In the genomic region with DNA sequence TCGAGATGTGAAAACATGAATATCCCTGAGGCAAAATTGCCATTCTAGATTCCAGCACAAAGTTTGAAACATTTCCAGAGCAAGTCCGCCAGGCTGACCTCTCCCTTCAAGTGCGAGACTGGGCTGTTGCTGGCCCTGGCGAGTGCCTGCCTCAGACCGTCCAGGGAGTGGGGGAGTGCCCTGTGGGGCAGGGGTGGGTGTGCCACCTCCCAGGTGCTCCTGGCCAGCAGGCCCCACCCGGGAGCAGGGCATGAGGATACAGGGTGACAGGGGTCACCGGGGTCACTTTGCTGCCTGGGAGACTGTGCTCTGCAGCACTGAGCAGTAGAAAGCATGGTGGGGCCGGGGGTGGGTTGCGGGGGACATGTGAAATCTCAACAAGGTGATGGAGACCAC, we compare ENCODE assay signal across 22 cellular contexts.
A peak's percentile ranks its signal among the peaks of the same experiment; 100 is the strongest.
DNase-seq lines count a peak whose midpoint lies in the region; ATAC-seq, FAIRE-seq and TF ChIP-seq lines count a peak whose summit lies in the region.
"Had no signal": no experiment of that assay in that cellular context is flagged by ENCODE, and none has a peak within 500 bp of the region (broad histone marks: within the 10 kb centered on the region; RNA-seq: fewer than 3 reads in every experiment).

No MANE protein-coding gene starts in this region.

- ATAC-seq in right cardiac atrium (no peak), HepG2 (no peak), HG02973 (IDR thresholded peaks at IDR 0.05; ENCODE audit: unreplicated experiment) (no peak)
- ATAC-seq: activated CD8-positive, alpha-beta T cell treated with anti-CD3 and anti-CD28 coated beads, Interleukin-2, amount 10 ng/mL, durations not matched to agents 7 days and 5 days; activated naive CD8-positive, alpha-beta T cell treated with anti-CD3 and anti-CD28 coated beads, Interleukin-2, amount 50 U/mL, for 24 hours had no signal

- H4K20me1 ChIP-seq in HepG2 (ENCODE audit: insufficient read depth, low read length) (no peaks in the 10 kb centered on the region), smooth muscle cell (ENCODE audit: low read depth) (no peaks in the 10 kb centered on the region)

- no peak for DNase-seq in cardiac muscle cell (ENCODE audit: low read depth in 1 of 2, low spot score in 1 of 2)
- no peak for DNase-seq in right cardiac atrium
- no peak for DNase-seq in HepG2 (ENCODE audit: low spot score)
- no peak for DNase-seq in smooth muscle cell (lab: John Stamatoyannopoulos, UW; ENCODE audit: unreplicated experiment)
- no peak for DNase-seq in NCI-H524 treated with DMSO at 0.1 percent for 48 hours (lab: John Stamatoyannopoulos, UW)
- DNase-seq in GM03348 (ENCODE audit: low spot score): no peak
- DNase-seq in D721Med (ENCODE audit: insufficient read length, low spot score): no peak
- DNase-seq: activated CD8-positive, alpha-beta T cell treated with anti-CD3 and anti-CD28 coated beads, Interleukin-2, amount 10 ng/mL, durations not matched to agents 7 days and 5 days; activated effector memory CD4-positive, alpha-beta T cell treated with anti-CD3 and anti-CD28 coated beads, Interleukin-2, amount 50 U/mL, for 16 hours; activated naive CD8-positive, alpha-beta T cell treated with anti-CD3 and anti-CD28 coated beads, Interleukin-2, amount 50 U/mL, for 24 hours; activated T-cell treated with anti-CD3 and anti-CD28 coated beads for 4 hours; DMS79 treated with DMSO at 0.1 percent for 48 hours; effector CD8-positive, alpha-beta T cell; hypothalamus; NCI-H1436 treated with DMSO at 0.1 percent for 48 hours; NCI-H510A; NK-92 treated with Interleukin-12 subunit alpha and Interleukin-12 subunit beta, amount 100 ng/mL, for 24 hours; stimulated activated CD4-positive, alpha-beta T cell treated with anti-CD3 and anti-CD28 coated beads, Interleukin-1b, Interleukin-23, amount 100 ng/mL, for 48 hours had no signal

- H3K27me3 ChIP-seq in cardiac muscle cell (no peaks in the 10 kb centered on the region), right cardiac atrium (ENCODE audit: control insufficient read depth, insufficient read depth) (no peaks in the 10 kb centered on the region), HepG2 (ENCODE audit: control insufficient read depth in 1 of 2, insufficient read depth in 2 of 2, low read length in 2 of 2) (no peaks in the 10 kb centered on the region), smooth muscle cell (ENCODE audit: low read depth) (no peaks in the 10 kb centered on the region)

- H3K36me3 ChIP-seq in cardiac muscle cell (no peaks in the 10 kb centered on the region), HepG2 (replicated peaks in 1 of 2; ENCODE audit: control insufficient read depth in 1 of 2, insufficient read depth in 2 of 2, low read length in 2 of 2) (no peaks in the 10 kb centered on the region; a peak in 2 of 5 replicates), smooth muscle cell (ENCODE audit: low read depth) (no peaks in the 10 kb centered on the region)

- intact Hi-C loops in right cardiac atrium (cut with DNase I): no loop called here
- intact Hi-C loops in HepG2 (cut with micrococcal nuclease; ENCODE audit: unreplicated experiment): no loop called here

- FAIRE-seq in HepG2 (lab: Jason Lieb, UNC) (no peak), D721Med (lab: Jason Lieb, UNC) (no peak)
- FAIRE-seq: A204.1, frontal cortex had no signal

- in situ Hi-C loops in HepG2 (cut with HindIII; ENCODE audit: extremely low pct_ligation_motif_present, low pct_unique_long_range_greater_than_20kb): no loop called here

- no TSS peak for BruUV-seq in HepG2 (replicated peaks; lab: Mats Ljungman, UMichigan)

- H3K4me2 ChIP-seq in HepG2 (ENCODE audit: low read depth, low read length) (no peak overlapping the region), smooth muscle cell (no peak overlapping the region)
- H3K4me2 ChIP-seq: KMS-11 had no signal

- no peak for TF ChIP-seq POLR2A in HepG2 (IDR thresholded peaks at IDR 0.05; ENCODE audit: insufficient read depth in 1 of 2, low read depth in 2 of 2, low read length in 2 of 2)

- no peaks in the 10 kb centered on the region for H3K79me2 ChIP-seq in HepG2 (ENCODE audit: insufficient read depth, low read length)
- peaks cover 38% of the 10 kb centered on the region for H3K79me2 ChIP-seq in smooth muscle cell (ENCODE audit: low read depth)

- H2AFZ ChIP-seq in HepG2 (ENCODE audit: low read length) (no peak overlapping the region), smooth muscle cell (ENCODE audit: low read depth) (no peak overlapping the region)

- CTCF ChIA-PET in HepG2 (lab: Yijun Ruan, JAX; ENCODE audit: low intra/inter-chr PET ratio, low total read pairs): no interaction called here

- H3K27ac ChIP-seq in cardiac muscle cell (peak overlapping the region; percentile 72), right cardiac atrium (ENCODE audit: low read length) (no peak overlapping the region), HepG2 (ENCODE audit: extremely low read length, insufficient read depth, low read length) (no peak overlapping the region), smooth muscle cell (ENCODE audit: low read depth) (peak overlapping the region; percentile 53)
- H3K27ac ChIP-seq: KMS-11 had no signal

- 90% methylated on average over 9 of the region's 9 CpGs for WGBS in right cardiac atrium
- WGBS in HepG2 (ENCODE audit: low lambda C conversion rate): 84% methylated on average over 9 of the region's 9 CpGs
- 81% methylated on average over 9 of the region's 9 CpGs for WGBS in smooth muscle cell (ENCODE audit: low lambda C conversion rate)

- H3F3A ChIP-seq in smooth muscle cell (ENCODE audit: low read depth): peaks cover 26% of the 10 kb centered on the region

- H3K9me3 ChIP-seq in cardiac muscle cell (ENCODE audit: low read depth): no peaks in the 10 kb centered on the region
- no peaks in the 10 kb centered on the region for H3K9me3 ChIP-seq in right cardiac atrium (ENCODE audit: control insufficient read depth, low read length)
- H3K9me3 ChIP-seq in HepG2 (ENCODE audit: low read length): no peaks in the 10 kb centered on the region
- no peaks in the 10 kb centered on the region for H3K9me3 ChIP-seq in smooth muscle cell (replicated peaks; ENCODE audit: low read depth)

- no peak overlapping the region for H3K9ac ChIP-seq in HepG2 (ENCODE audit: insufficient read depth, low read depth, low read length)
- no peak overlapping the region for H3K9ac ChIP-seq in smooth muscle cell (ENCODE audit: low read depth)
- H3K9ac ChIP-seq: KMS-11 had no signal

- no peak for TF ChIP-seq RAD21 in HepG2 (CRISPR knock-in tag; IDR thresholded peaks at IDR 0.05)

- no peak for TF ChIP-seq CTCF in cardiac muscle cell (IDR thresholded peaks at IDR 0.05; ENCODE audit: low read depth, low read length)
- no peak for TF ChIP-seq CTCF in HepG2 (CRISPR knock-in tag; IDR thresholded peaks at IDR 0.05)
- no peak for TF ChIP-seq CTCF in smooth muscle cell (IDR thresholded peaks at IDR 0.05; ENCODE audit: borderline replicate concordance, insufficient read depth, poor library complexity, severe bottlenecking)
- no peak for TF ChIP-seq CTCF in D721Med (IDR thresholded peaks at IDR 0.05; ENCODE audit: insufficient read depth, missing control alignments)

- H3K4me3 ChIP-seq in cardiac muscle cell (no peak overlapping the region), right cardiac atrium (ENCODE audit: low read length) (no peak overlapping the region), HepG2 (replicated peaks in 1 of 3; ENCODE audit: insufficient read depth in 1 of 3, low read depth in 2 of 3, low read length in 3 of 3) (no peak overlapping the region), smooth muscle cell (no peak overlapping the region)

- POLR2A ChIA-PET in HepG2 (lab: Yijun Ruan, JAX): no interaction called here

- TF ChIP-seq EP300 in HepG2 (IDR thresholded peaks at IDR 0.05; ENCODE audit: low read depth in 2 of 2, low read length in 2 of 2) (no peak), HepG2 (CRISPR knock-in tag; IDR thresholded peaks at IDR 0.05; ENCODE audit: borderline replicate concordance) (no peak)

- H3K4me1 ChIP-seq in cardiac muscle cell (ENCODE audit: low read depth) (peaks cover 68% of the 10 kb centered on the region), right cardiac atrium (ENCODE audit: control insufficient read depth, insufficient read depth, low read length) (peaks cover 27% of the 10 kb centered on the region), HepG2 (ENCODE audit: insufficient read depth, low read length) (peaks cover 100% of the 10 kb centered on the region), smooth muscle cell (ENCODE audit: low read depth) (peaks cover 35% of the 10 kb centered on the region)

TF ChIP-seq in HepG2, 621 proteins besides CTCF, POLR2A, EP300 and RAD21 (continues in another document):
- TF ChIP-seq, protein P1, sequence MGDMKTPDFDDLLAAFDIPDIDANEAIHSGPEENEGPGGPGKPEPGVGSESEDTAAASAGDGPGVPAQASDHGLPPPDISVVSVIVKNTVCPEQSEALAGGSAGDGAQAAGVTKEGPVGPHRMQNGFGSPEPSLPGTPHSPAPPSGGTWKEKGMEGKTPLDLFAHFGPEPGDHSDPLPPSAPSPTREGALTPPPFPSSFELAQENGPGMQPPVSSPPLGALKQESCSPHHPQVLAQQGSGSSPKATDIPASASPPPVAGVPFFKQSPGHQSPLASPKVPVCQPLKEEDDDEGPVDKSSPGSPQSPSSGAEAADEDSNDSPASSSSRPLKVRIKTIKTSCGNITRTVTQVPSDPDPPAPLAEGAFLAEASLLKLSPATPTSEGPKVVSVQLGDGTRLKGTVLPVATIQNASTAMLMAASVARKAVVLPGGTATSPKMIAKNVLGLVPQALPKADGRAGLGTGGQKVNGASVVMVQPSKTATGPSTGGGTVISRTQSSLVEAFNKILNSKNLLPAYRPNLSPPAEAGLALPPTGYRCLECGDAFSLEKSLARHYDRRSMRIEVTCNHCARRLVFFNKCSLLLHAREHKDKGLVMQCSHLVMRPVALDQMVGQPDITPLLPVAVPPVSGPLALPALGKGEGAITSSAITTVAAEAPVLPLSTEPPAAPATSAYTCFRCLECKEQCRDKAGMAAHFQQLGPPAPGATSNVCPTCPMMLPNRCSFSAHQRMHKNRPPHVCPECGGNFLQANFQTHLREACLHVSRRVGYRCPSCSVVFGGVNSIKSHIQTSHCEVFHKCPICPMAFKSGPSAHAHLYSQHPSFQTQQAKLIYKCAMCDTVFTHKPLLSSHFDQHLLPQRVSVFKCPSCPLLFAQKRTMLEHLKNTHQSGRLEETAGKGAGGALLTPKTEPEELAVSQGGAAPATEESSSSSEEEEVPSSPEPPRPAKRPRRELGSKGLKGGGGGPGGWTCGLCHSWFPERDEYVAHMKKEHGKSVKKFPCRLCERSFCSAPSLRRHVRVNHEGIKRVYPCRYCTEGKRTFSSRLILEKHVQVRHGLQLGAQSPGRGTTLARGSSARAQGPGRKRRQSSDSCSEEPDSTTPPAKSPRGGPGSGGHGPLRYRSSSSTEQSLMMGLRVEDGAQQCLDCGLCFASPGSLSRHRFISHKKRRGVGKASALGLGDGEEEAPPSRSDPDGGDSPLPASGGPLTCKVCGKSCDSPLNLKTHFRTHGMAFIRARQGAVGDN (CRISPR knock-in tag; IDR thresholded peaks at IDR 0.05): peak; percentile 56
- TF ChIP-seq ZNF121 (CRISPR knock-in tag; IDR thresholded peaks at IDR 0.05): no peak
- peak in 1 of 2 experiments; percentile 11; a peak in 1 of 4 replicates for TF ChIP-seq NR2F1 (CRISPR knock-in tag; IDR thresholded peaks at IDR 0.05)

Comparison
In these comparisons a context has a peak if more than half of its experiments do, and no peak if none do; other contexts are left out.
1. H3K27ac ChIP-seq: peak in cardiac muscle cell (single experiment) and smooth muscle cell (single experiment); none in right cardiac atrium (single experiment) and HepG2 (single experiment).